Comparison of ENCODE assay signal across 15 cellular contexts in the genomic region with DNA sequence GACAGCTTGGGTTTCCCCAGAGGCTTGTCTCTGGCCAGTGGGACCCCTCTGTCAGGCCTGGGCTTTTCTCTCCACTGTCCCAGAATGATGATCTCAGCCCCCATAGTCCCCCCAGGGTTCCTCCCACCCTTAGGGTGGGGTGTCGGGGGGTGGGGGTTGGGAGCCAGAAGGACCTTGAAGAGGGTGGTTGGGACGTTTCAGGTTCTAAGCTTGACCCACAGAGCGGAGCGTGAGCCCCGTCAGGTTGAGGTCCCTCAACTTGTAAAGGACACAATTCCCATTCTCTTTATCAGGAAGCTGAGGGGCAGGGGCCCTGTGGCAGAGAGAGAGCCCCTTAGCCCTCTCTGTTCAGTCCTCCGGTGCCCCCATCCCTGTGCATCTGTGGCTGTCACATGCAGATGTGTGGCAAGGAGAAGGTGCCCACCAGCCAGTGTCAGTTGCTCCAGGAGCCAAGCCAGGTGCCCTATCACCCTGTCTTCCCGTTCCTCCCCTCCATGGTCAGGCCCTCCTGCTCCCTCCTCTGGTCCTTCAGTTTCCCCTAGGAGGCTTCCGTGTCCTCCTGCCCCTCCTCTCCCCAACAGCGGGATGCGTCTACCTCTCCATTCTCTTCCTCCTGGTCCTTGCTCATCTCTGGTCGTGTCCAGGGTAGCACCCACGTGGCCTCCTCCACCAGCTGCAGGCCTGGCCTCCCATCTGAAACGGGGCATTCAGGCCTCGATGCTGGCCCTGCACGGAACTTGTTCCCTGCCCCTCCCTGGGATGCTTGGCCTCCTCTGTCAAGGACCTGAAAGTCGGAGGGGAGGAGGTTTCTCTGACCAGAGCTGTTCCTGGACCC. TPM values are rescaled to one million over a fixed set of nuclear protein-coding genes. Genes with fewer than 3 reads are reported as not detected.
DNase-seq lines count a peak whose midpoint lies in the region; ATAC-seq, FAIRE-seq and TF ChIP-seq lines count a peak whose summit lies in the region.
"Had no signal": no experiment of that assay in that cellular context is flagged by ENCODE, and none has a peak within 500 bp of the region (broad histone marks: within the 10 kb centered on the region; RNA-seq: fewer than 3 reads in every experiment).

No MANE protein-coding gene starts in this region.

- in situ Hi-C loops in K562 (cut with MboI) = no loop called here

- no TSS peak for BruUV-seq in K562 (replicated peaks; lab: Mats Ljungman, UMichigan)

- H3K36me3 ChIP-seq in Loucy (ENCODE audit: insufficient read depth, low read length) (no peaks in the 10 kb centered on the region), K562 (ENCODE audit: control insufficient read depth, insufficient read depth, low read length) (no peaks in the 10 kb centered on the region), breast epithelium (no peaks in the 10 kb centered on the region)
- H3K36me3 ChIP-seq: uterus had no signal

- WGBS in K562 (ENCODE audit: insufficient coverage, low coverage, missing lambda C conversion rate) = 23% methylated on average over 12 of the region's 16 CpGs

- H3K4me3 ChIP-seq in Loucy (ENCODE audit: low read length, poor library complexity, severe bottlenecking) (peak overlapping the region; percentile 80), K562 (no peak overlapping the region), breast epithelium (no peak overlapping the region)
- H3K4me3 ChIP-seq: smooth muscle cell, uterus had no signal

- H3K4me2 ChIP-seq in Loucy (ENCODE audit: low read depth, low read length, poor library complexity, severe bottlenecking) (peak overlapping the region; percentile 92), K562 (ENCODE audit: insufficient read depth, low read length) (no peak overlapping the region)

- no peak for TF ChIP-seq EP300 in K562 (IDR thresholded peaks at IDR 0.05; ENCODE audit: low read length)

- POLR2A ChIA-PET in activated CD8-positive, alpha-beta T cell treated with anti-CD3 and anti-CD28 coated beads, Interleukin-2, amount 10 ng/mL, durations not matched to agents 7 days and 5 days (lab: Charles Lee) = interaction anchor here (0.9 to 3.2 kb wide), 2 partner anchors 9 to 40 kb away, joined by 3 to 14 read pairs; partner anchors contain the start of genes CCNF and TEDC2
- POLR2A ChIA-PET in activated CD8-positive, alpha-beta T cell treated with anti-CD3 and anti-CD28 coated beads for 36 hours (lab: Charles Lee) = interaction anchor here (0.9 to 2.8 kb wide), 6 partner anchors 9 to 315 kb away, joined by 3 to 19 read pairs (median 4); partner anchors contain the start of genes ECI1 and TEDC2
- POLR2A ChIA-PET in K562 (lab: Yijun Ruan, JAX) = interaction anchor here (0.7 to 2.3 kb wide), 11 partner anchors 9 to 317 kb away, joined by 3 to 10 read pairs (median 3); partner anchors contain the start of genes AMDHD2, PGP and TEDC2

- no peaks in the 10 kb centered on the region for H3F3A ChIP-seq in Loucy (ENCODE audit: low read depth)

- no peaks in the 10 kb centered on the region for H3K9me3 ChIP-seq in Loucy (ENCODE audit: insufficient read depth, low read depth, low read length)
- H3K9me3 ChIP-seq in K562 (replicated peaks; ENCODE audit: control insufficient read depth, insufficient read depth, low read depth, low read length) = no peaks in the 10 kb centered on the region
- H3K9me3 ChIP-seq in breast epithelium = no peaks in the 10 kb centered on the region
- H3K9me3 ChIP-seq: uterus had no signal

- peak; percentile 54 for FAIRE-seq in K562 (lab: Jason Lieb, UNC)

- H3K9me3 Mint-ChIP-seq in activated CD8-positive, alpha-beta T cell treated with anti-CD3 and anti-CD28 coated beads, Interleukin-2, amount 10 ng/mL, durations not matched to agents 7 days and 5 days (ENCODE audit: insufficient read depth) = no peaks in the 10 kb centered on the region
- no peaks in the 10 kb centered on the region for H3K9me3 Mint-ChIP-seq in activated CD8-positive, alpha-beta T cell treated with anti-CD3 and anti-CD28 coated beads for 36 hours

- no peak overlapping the region for H3K27ac ChIP-seq in K562 (ENCODE audit: extremely low read depth, low read depth, low read length)
- H3K27ac ChIP-seq in breast epithelium = no peak overlapping the region
- H3K27ac ChIP-seq: uterus had no signal

- peaks cover 11% of the 10 kb centered on the region for H3K4me1 Mint-ChIP-seq in activated CD8-positive, alpha-beta T cell treated with anti-CD3 and anti-CD28 coated beads, Interleukin-2, amount 10 ng/mL, durations not matched to agents 7 days and 5 days (ENCODE audit: low read depth)
- peaks cover 24% of the 10 kb centered on the region for H3K4me1 Mint-ChIP-seq in activated CD8-positive, alpha-beta T cell treated with anti-CD3 and anti-CD28 coated beads for 36 hours (ENCODE audit: low read depth)

- no peak for TF ChIP-seq RAD21 in K562 (CRISPR knock-in tag; conservative IDR thresholded peaks at IDR 0.05 in 1 of 2, IDR thresholded peaks at IDR 0.05 in 1 of 2)

- no peak for DNase-seq in activated CD8-positive, alpha-beta T cell treated with anti-CD3 and anti-CD28 coated beads, Interleukin-2, amount 10 ng/mL, durations not matched to agents 7 days and 5 days
- DNase-seq in activated CD8-positive, alpha-beta T cell treated with anti-CD3 and anti-CD28 coated beads for 36 hours = no peak
- DNase-seq in K562 (ENCODE audit: extremely low read depth in 1 of 4, low spot score in 3 of 4) = no peak
- peak; percentile 59 for DNase-seq in sciatic nerve (ENCODE audit: low spot score)
- no peak for DNase-seq in activated effector memory CD4-positive, alpha-beta T cell treated with anti-CD3 and anti-CD28 coated beads, Interleukin-2, amount 50 U/mL, for 16 hours
- no peak for DNase-seq in breast epithelium (ENCODE audit: low spot score in 2 of 2)
- DNase-seq: activated gamma-delta T cell, cerebellar nuclear complex, GOT3, Right ventricle myocardium superior, uterus had no signal

- H3K4me3 Mint-ChIP-seq in activated CD8-positive, alpha-beta T cell treated with anti-CD3 and anti-CD28 coated beads, Interleukin-2, amount 10 ng/mL, durations not matched to agents 7 days and 5 days = no peak overlapping the region
- no peak overlapping the region for H3K4me3 Mint-ChIP-seq in activated CD8-positive, alpha-beta T cell treated with anti-CD3 and anti-CD28 coated beads for 36 hours
- H3K4me3 Mint-ChIP-seq: activated CD4-positive, alpha-beta T cell treated with anti-CD3 and anti-CD28 coated beads for 36 hours had no signal

- H3K9me1 ChIP-seq in K562 (ENCODE audit: control insufficient read depth, insufficient read depth, low read length) = no peaks in the 10 kb centered on the region

- no peaks in the 10 kb centered on the region for H3K27me3 ChIP-seq in Loucy (ENCODE audit: insufficient read depth, low read length, poor library complexity, severe bottlenecking)
- H3K27me3 ChIP-seq in K562 (ENCODE audit: control insufficient read depth in 2 of 2, insufficient read depth in 2 of 2, low read length in 2 of 2) = no peaks in the 10 kb centered on the region
- H3K27me3 ChIP-seq in breast epithelium = no peaks in the 10 kb centered on the region

- H3K27ac Mint-ChIP-seq in activated CD8-positive, alpha-beta T cell treated with anti-CD3 and anti-CD28 coated beads, Interleukin-2, amount 10 ng/mL, durations not matched to agents 7 days and 5 days = peak overlapping the region; percentile 41
- H3K27ac Mint-ChIP-seq in activated CD8-positive, alpha-beta T cell treated with anti-CD3 and anti-CD28 coated beads for 36 hours = no peak overlapping the region
- H3K27ac Mint-ChIP-seq: activated CD4-positive, alpha-beta T cell treated with anti-CD3 and anti-CD28 coated beads for 36 hours had no signal

- H3K36me3 Mint-ChIP-seq in activated CD8-positive, alpha-beta T cell treated with anti-CD3 and anti-CD28 coated beads, Interleukin-2, amount 10 ng/mL, durations not matched to agents 7 days and 5 days (ENCODE audit: low read depth) = no peaks in the 10 kb centered on the region
- H3K36me3 Mint-ChIP-seq in activated CD8-positive, alpha-beta T cell treated with anti-CD3 and anti-CD28 coated beads for 36 hours (ENCODE audit: low read depth) = no peaks in the 10 kb centered on the region

- TF ChIP-seq POLR2A in K562 (conservative IDR thresholded peaks at IDR 0.05) (no peak), breast epithelium (IDR thresholded peaks at IDR 0.05) (no peak)

- H4K20me1 ChIP-seq in Loucy (ENCODE audit: insufficient read depth, low read length, poor library complexity, severe bottlenecking) (peaks cover 4% of the 10 kb centered on the region), K562 (replicated peaks; ENCODE audit: control insufficient read depth, insufficient read depth, low read length) (0 out of 2 replicates have a peak, but pooled peaks cover 4% of the 10 kb centered on the region)

- H2AFZ ChIP-seq in Loucy (ENCODE audit: low read length) (no peak overlapping the region), K562 (ENCODE audit: low read depth, low read length) (no peak overlapping the region)

- no peak for ATAC-seq in activated CD8-positive, alpha-beta T cell treated with anti-CD3 and anti-CD28 coated beads, Interleukin-2, amount 10 ng/mL, durations not matched to agents 7 days and 5 days
- no peak for ATAC-seq in activated CD8-positive, alpha-beta T cell treated with anti-CD3 and anti-CD28 coated beads for 36 hours
- no peak for ATAC-seq in K562
- ATAC-seq in sciatic nerve = no peak
- no peak for ATAC-seq in GM18870 (IDR thresholded peaks at IDR 0.05; ENCODE audit: unreplicated experiment)
- ATAC-seq: activated CD4-positive, alpha-beta T cell treated with anti-CD3 and anti-CD28 coated beads for 36 hours had no signal

- CTCF ChIA-PET in activated CD8-positive, alpha-beta T cell treated with anti-CD3 and anti-CD28 coated beads, Interleukin-2, amount 10 ng/mL, durations not matched to agents 7 days and 5 days (lab: Charles Lee) = interaction anchor here (1.4 to 3.3 kb wide), 3 partner anchors 10 to 32 kb away, joined by 3 to 10 read pairs (median 4); partner anchors contain the start of gene TEDC2
- CTCF ChIA-PET in activated CD8-positive, alpha-beta T cell treated with anti-CD3 and anti-CD28 coated beads for 36 hours (lab: Charles Lee) = no interaction called here
- CTCF ChIA-PET in K562 (lab: Yijun Ruan, JAX; ENCODE audit: low intra/inter-chr PET ratio) = no interaction called here

- H3K4me1 ChIP-seq in Loucy (ENCODE audit: insufficient read depth, low read length, poor library complexity, severe bottlenecking) (peaks cover 37% of the 10 kb centered on the region), K562 (replicated peaks in 1 of 2; ENCODE audit: control insufficient read depth in 2 of 2, insufficient read depth in 2 of 2, low read length in 2 of 2) (peaks cover 7 to 85% of the 10 kb centered on the region in 2 experiments; a peak in 4 of 5 replicates), breast epithelium (peaks cover 14 to 23% of the 10 kb centered on the region in 2 donors)

- intact Hi-C loops in activated CD8-positive, alpha-beta T cell treated with anti-CD3 and anti-CD28 coated beads for 36 hours (cut with micrococcal nuclease) = no loop called here
- intact Hi-C loops in K562 (cut with micrococcal nuclease) (loop anchor here (5.0 kb wide), 1 partner anchor 33 kb away; no protein-coding TSS in a partner anchor), sciatic nerve (cut with DNase I) (no loop called here), breast epithelium (cut with DNase I; ENCODE audit: low total_unique reads) (no loop called here)

- H3K27me3 Mint-ChIP-seq in activated CD8-positive, alpha-beta T cell treated with anti-CD3 and anti-CD28 coated beads, Interleukin-2, amount 10 ng/mL, durations not matched to agents 7 days and 5 days (ENCODE audit: low read depth) = peaks cover 38% of the 10 kb centered on the region
- peaks cover 32% of the 10 kb centered on the region for H3K27me3 Mint-ChIP-seq in activated CD8-positive, alpha-beta T cell treated with anti-CD3 and anti-CD28 coated beads for 36 hours

- H3K79me2 ChIP-seq in Loucy (ENCODE audit: insufficient read depth, low read length) = peaks cover 8% of the 10 kb centered on the region; the same call in 1 of the 2 replicates
- peaks cover 8% of the 10 kb centered on the region; the same call in 2 of the 3 replicates for H3K79me2 ChIP-seq in K562 (ENCODE audit: control insufficient read depth, insufficient read depth, low read length)

- TF ChIP-seq CTCF in activated CD8-positive, alpha-beta T cell treated with anti-CD3 and anti-CD28 coated beads for 36 hours (IDR thresholded peaks at IDR 0.05) = no peak
- TF ChIP-seq CTCF in Loucy (conservative IDR thresholded peaks at IDR 0.05; ENCODE audit: low read length) (no peak), K562 (IDR thresholded peaks at IDR 0.05 in 2 of 3, conservative IDR thresholded peaks at IDR 0.05 in 1 of 3; ENCODE audit: insufficient read depth in 2 of 3, low read depth in 1 of 3, low read length in 3 of 3) (no peak), breast epithelium (IDR thresholded peaks at IDR 0.05) (no peak)

- no peaks in the 10 kb centered on the region for H3K9me2 ChIP-seq in Loucy (replicated peaks; ENCODE audit: low read depth, low read length)

- H3K9ac ChIP-seq in Loucy (ENCODE audit: low read depth, low read length, poor library complexity, severe bottlenecking) = peak overlapping the region; percentile 100
- peak overlapping the region in 1 of 2 experiments; percentile 86; a peak in 2 of 4 replicates for H3K9ac ChIP-seq in K562 (ENCODE audit: insufficient read depth in 1 of 2, low read depth in 2 of 2, low read length in 2 of 2)

RNA-seq across cellular contexts. Expression of gene NTN3, which starts 1.5 kb away (rescaled TPM):
- under 1 TPM in 1 of 2 experiments, not detected in 1; 0.10 TPM for total RNA-seq in activated CD8-positive, alpha-beta T cell treated with anti-CD3 and anti-CD28 coated beads, Interleukin-2, amount 10 ng/mL, durations not matched to agents 7 days and 5 days
- not detected for total RNA-seq in activated CD8-positive, alpha-beta T cell treated with anti-CD3 and anti-CD28 coated beads for 36 hours
- total RNA-seq in K562 (2011; cell fraction: chromatin; rRNA removed; ENCODE audit: low replicate concordance) = 0.42 TPM in 1 of 2 replicates, not detected in the other
- 0.13 and 0.17 TPM in 2 replicates for total RNA-seq in K562 (2011; cell fraction: nucleolus; rRNA removed)
- total RNA-seq in K562 (2011; cell fraction: nucleoplasm; rRNA removed) = not detected in 2 replicates
- total RNA-seq in K562 (2014; rRNA removed) (not detected in 2 replicates), K562 (2014; rRNA removed; fragmentation: Illumina TruSeq; extraction: Trizol) (not detected in 2 replicates), K562 (2015; rRNA removed; fragmentation: Illumina TruSeq; extraction: Trizol) (not detected in 2 replicates), K562 (2021) (not detected in 2 replicates), sciatic nerve (0.36 TPM), breast epithelium (not detected)
- polyA plus RNA-seq in K562 (2011; rRNA removed) (not detected in 2 replicates), K562 (2014; fragmentation: Illumina TruSeq; extraction: Trizol) (not detected in 2 replicates), K562 (2014; fragmentation: Nextera tagmentation; extraction: Ambion mirVana) (not detected), K562 (2014; rRNA removed) (not detected in 2 replicates)
- not detected in 2 replicates for polyA plus RNA-seq in K562 (2011; cell fraction: cytosol; rRNA removed)
- not detected in 2 replicates for polyA plus RNA-seq in K562 (2011; cell fraction: nucleus; rRNA removed)
- 0.07 and 0.08 TPM in 2 replicates for polyA plus RNA-seq in K562 (2012)
- polyA minus RNA-seq in K562 (2011; rRNA and poly(A)+ RNA removed) = not detected in 2 replicates
- not detected in 2 replicates for polyA minus RNA-seq in K562 (2011; cell fraction: cytosol; rRNA and poly(A)+ RNA removed)
- polyA minus RNA-seq in K562 (2011; cell fraction: nucleus; rRNA and poly(A)+ RNA removed) = not detected in 2 replicates
- total RNA-seq: activated CD4-positive, alpha-beta T cell treated with anti-CD3 and anti-CD28 coated beads for 36 hours had no signal

RNA-seq across cellular contexts. Expression of gene TBC1D24, which starts 5.3 kb away (rescaled TPM):
- 10 to 100 TPM; 21.1 to 22.4 TPM for total RNA-seq in activated CD8-positive, alpha-beta T cell treated with anti-CD3 and anti-CD28 coated beads, Interleukin-2, amount 10 ng/mL, durations not matched to agents 7 days and 5 days
- total RNA-seq in activated CD8-positive, alpha-beta T cell treated with anti-CD3 and anti-CD28 coated beads for 36 hours = 10 to 100 TPM; 16.6 to 16.7 TPM
- total RNA-seq in K562 (2011; cell fraction: chromatin; rRNA removed; ENCODE audit: low replicate concordance) = 29.2 and 69.3 TPM in 2 replicates
- 36.9 and 38.2 TPM in 2 replicates for total RNA-seq in K562 (2011; cell fraction: nucleolus; rRNA removed)
- 27.0 and 36.9 TPM in 2 replicates for total RNA-seq in K562 (2011; cell fraction: nucleoplasm; rRNA removed)
- 7.2 and 13.4 TPM in 2 replicates for total RNA-seq in K562 (2014; rRNA removed)
- 4.2 and 4.9 TPM in 2 replicates for total RNA-seq in K562 (2014; rRNA removed; fragmentation: Illumina TruSeq; extraction: Trizol)
- total RNA-seq in K562 (2015; rRNA removed; fragmentation: Illumina TruSeq; extraction: Trizol) = 9.1 and 11.2 TPM in 2 replicates
- total RNA-seq in K562 (2021) = 22.6 and 24.3 TPM in 2 replicates
- polyA plus RNA-seq in K562 (2011; rRNA removed) = 5.7 and 9.4 TPM in 2 replicates
- polyA plus RNA-seq in K562 (2011; cell fraction: cytosol; rRNA removed) = 7.1 and 12.3 TPM in 2 replicates
- 22.9 and 34.2 TPM in 2 replicates for polyA plus RNA-seq in K562 (2011; cell fraction: nucleus; rRNA removed)
- polyA plus RNA-seq in K562 (2012) = 8.5 and 9.1 TPM in 2 replicates
- 7.2 and 9.4 TPM in 2 replicates for polyA plus RNA-seq in K562 (2014; fragmentation: Illumina TruSeq; extraction: Trizol)
- 1 to 10 TPM; 1.7 to 4.2 TPM for polyA plus RNA-seq in K562 (2014; fragmentation: Nextera tagmentation; extraction: Ambion mirVana)
- 8.3 and 9.3 TPM in 2 replicates for polyA plus RNA-seq in K562 (2014; rRNA removed)
- 6.5 and 9.7 TPM in 2 replicates for polyA minus RNA-seq in K562 (2011; rRNA and poly(A)+ RNA removed)
- polyA minus RNA-seq in K562 (2011; cell fraction: cytosol; rRNA and poly(A)+ RNA removed) = 13.1 and 14.3 TPM in 2 replicates
- 12.5 and 15.3 TPM in 2 replicates for polyA minus RNA-seq in K562 (2011; cell fraction: nucleus; rRNA and poly(A)+ RNA removed)
- 15.4 TPM for total RNA-seq in sciatic nerve
- 10 to 100 TPM in 2 of 3 donors, 1 to 10 TPM in 1; 8.8 to 22.0 (median 16.7) TPM for total RNA-seq in breast epithelium

RNA-seq across cellular contexts. Expression of gene TEDC2, which starts 9.7 kb away (rescaled TPM):
- 10 to 100 TPM; 21.6 to 32.9 TPM for total RNA-seq in activated CD8-positive, alpha-beta T cell treated with anti-CD3 and anti-CD28 coated beads, Interleukin-2, amount 10 ng/mL, durations not matched to agents 7 days and 5 days
- total RNA-seq in activated CD8-positive, alpha-beta T cell treated with anti-CD3 and anti-CD28 coated beads for 36 hours = 10 to 100 TPM; 23.2 to 30.7 TPM
- total RNA-seq in K562 (2011; cell fraction: chromatin; rRNA removed; ENCODE audit: low replicate concordance) = 28.4 and 114 TPM in 2 replicates
- 102 and 124 TPM in 2 replicates for total RNA-seq in K562 (2011; cell fraction: nucleolus; rRNA removed)
- 40.8 and 51.4 TPM in 2 replicates for total RNA-seq in K562 (2011; cell fraction: nucleoplasm; rRNA removed)
- 50.2 and 66.0 TPM in 2 replicates for total RNA-seq in K562 (2014; rRNA removed)
- total RNA-seq in K562 (2014; rRNA removed; fragmentation: Illumina TruSeq; extraction: Trizol) = 6.4 and 11.6 TPM in 2 replicates
- total RNA-seq in K562 (2015; rRNA removed; fragmentation: Illumina TruSeq; extraction: Trizol) = 25.8 and 28.4 TPM in 2 replicates
- total RNA-seq in K562 (2021) = 43.0 and 46.1 TPM in 2 replicates
- 11.5 and 19.7 TPM in 2 replicates for polyA plus RNA-seq in K562 (2011; rRNA removed)
- polyA plus RNA-seq in K562 (2011; cell fraction: cytosol; rRNA removed) = 12.4 and 30.6 TPM in 2 replicates
- 115 and 152 TPM in 2 replicates for polyA plus RNA-seq in K562 (2011; cell fraction: nucleus; rRNA removed)
- polyA plus RNA-seq in K562 (2012) = 25.5 and 36.0 TPM in 2 replicates
- 17.6 and 21.1 TPM in 2 replicates for polyA plus RNA-seq in K562 (2014; fragmentation: Illumina TruSeq; extraction: Trizol)
- polyA plus RNA-seq in K562 (2014; fragmentation: Nextera tagmentation; extraction: Ambion mirVana) = 1 to 10 TPM in 1 of 2 experiments, under 1 TPM in 1; 0.75 to 2.2 TPM
- polyA plus RNA-seq in K562 (2014; rRNA removed) = 46.1 and 57.0 TPM in 2 replicates
- 3.6 and 6.3 TPM in 2 replicates for polyA minus RNA-seq in K562 (2011; rRNA and poly(A)+ RNA removed)
- polyA minus RNA-seq in K562 (2011; cell fraction: cytosol; rRNA and poly(A)+ RNA removed) = 5.9 and 8.8 TPM in 2 replicates
- polyA minus RNA-seq in K562 (2011; cell fraction: nucleus; rRNA and poly(A)+ RNA removed) = 44.7 and 53.2 TPM in 2 replicates
- 0.58 TPM for total RNA-seq in sciatic nerve
- total RNA-seq in breast epithelium = 1 to 10 TPM in 1 of 3 donors, under 1 TPM in 1, not detected in 1; 0.98 to 1.0 TPM

RNA-seq across cellular contexts. Expression of gene CCNF, which starts 40.4 kb away (rescaled TPM):
- total RNA-seq in activated CD8-positive, alpha-beta T cell treated with anti-CD3 and anti-CD28 coated beads, Interleukin-2, amount 10 ng/mL, durations not matched to agents 7 days and 5 days = 100 to 1,000 TPM; 105 to 110 TPM
- 10 to 100 TPM; 43.5 TPM for total RNA-seq in activated CD8-positive, alpha-beta T cell treated with anti-CD3 and anti-CD28 coated beads for 36 hours
- total RNA-seq in K562 (2011; cell fraction: chromatin; rRNA removed; ENCODE audit: low replicate concordance) = 85.7 and 196 TPM in 2 replicates
- 118 and 124 TPM in 2 replicates for total RNA-seq in K562 (2011; cell fraction: nucleolus; rRNA removed)
- 119 and 147 TPM in 2 replicates for total RNA-seq in K562 (2011; cell fraction: nucleoplasm; rRNA removed)
- total RNA-seq in K562 (2014; rRNA removed) = 46.2 and 66.4 TPM in 2 replicates
- total RNA-seq in K562 (2014; rRNA removed; fragmentation: Illumina TruSeq; extraction: Trizol) = 26.2 and 29.5 TPM in 2 replicates
- total RNA-seq in K562 (2015; rRNA removed; fragmentation: Illumina TruSeq; extraction: Trizol) = 34.2 and 36.9 TPM in 2 replicates
- total RNA-seq in K562 (2021) = 62.9 and 70.1 TPM in 2 replicates
- polyA plus RNA-seq in K562 (2011; rRNA removed) = 18.5 and 18.8 TPM in 2 replicates
- polyA plus RNA-seq in K562 (2011; cell fraction: cytosol; rRNA removed) = 23.2 and 35.3 TPM in 2 replicates
- 34.8 and 58.2 TPM in 2 replicates for polyA plus RNA-seq in K562 (2011; cell fraction: nucleus; rRNA removed)
- polyA plus RNA-seq in K562 (2012) = 35.0 and 35.7 TPM in 2 replicates
- polyA plus RNA-seq in K562 (2014; fragmentation: Illumina TruSeq; extraction: Trizol) = 30.8 and 43.5 TPM in 2 replicates
- 1 to 10 TPM; 4.1 to 5.4 TPM for polyA plus RNA-seq in K562 (2014; fragmentation: Nextera tagmentation; extraction: Ambion mirVana)
- 24.6 and 28.5 TPM in 2 replicates for polyA plus RNA-seq in K562 (2014; rRNA removed)
- polyA minus RNA-seq in K562 (2011; rRNA and poly(A)+ RNA removed) = 39.0 and 67.5 TPM in 2 replicates
- 65.5 and 70.9 TPM in 2 replicates for polyA minus RNA-seq in K562 (2011; cell fraction: cytosol; rRNA and poly(A)+ RNA removed)
- polyA minus RNA-seq in K562 (2011; cell fraction: nucleus; rRNA and poly(A)+ RNA removed) = 35.1 and 42.3 TPM in 2 replicates
- total RNA-seq in sciatic nerve = 1.8 TPM
- 1 to 10 TPM; 1.6 to 2.9 (median 2.7) TPM for total RNA-seq in breast epithelium

RNA-seq across cellular contexts. Expression of gene ATP6V0C, which starts 44.1 kb away (rescaled TPM):
- 100 to 1,000 TPM; 105 to 110 TPM for total RNA-seq in activated CD8-positive, alpha-beta T cell treated with anti-CD3 and anti-CD28 coated beads, Interleukin-2, amount 10 ng/mL, durations not matched to agents 7 days and 5 days
- total RNA-seq in activated CD8-positive, alpha-beta T cell treated with anti-CD3 and anti-CD28 coated beads for 36 hours = 10 to 100 TPM; 85.9 to 88.6 TPM
- 30.3 and 91.0 TPM in 2 replicates for total RNA-seq in K562 (2011; cell fraction: chromatin; rRNA removed; ENCODE audit: low replicate concordance)
- 132 and 138 TPM in 2 replicates for total RNA-seq in K562 (2011; cell fraction: nucleolus; rRNA removed)
- total RNA-seq in K562 (2011; cell fraction: nucleoplasm; rRNA removed) = 102 and 104 TPM in 2 replicates
- total RNA-seq in K562 (2014; rRNA removed) (28.4 and 48.6 TPM in 2 replicates), K562 (2014; rRNA removed; fragmentation: Illumina TruSeq; extraction: Trizol) (10.2 and 10.8 TPM in 2 replicates), K562 (2015; rRNA removed; fragmentation: Illumina TruSeq; extraction: Trizol) (22.7 and 24.3 TPM in 2 replicates), K562 (2021) (213 and 228 TPM in 2 replicates), sciatic nerve (134 TPM), breast epithelium (10 to 100 TPM; 27.5 to 70.2 (median 45.4) TPM)
- polyA plus RNA-seq in K562 (2011; rRNA removed) (7.1 and 14.1 TPM in 2 replicates), K562 (2014; fragmentation: Illumina TruSeq; extraction: Trizol) (44.5 and 83.3 TPM in 2 replicates), K562 (2014; fragmentation: Nextera tagmentation; extraction: Ambion mirVana) (1 to 10 TPM; 2.9 to 5.2 TPM), K562 (2014; rRNA removed) (63.0 and 66.3 TPM in 2 replicates)
- 28.4 and 49.5 TPM in 2 replicates for polyA plus RNA-seq in K562 (2011; cell fraction: cytosol; rRNA removed)
- polyA plus RNA-seq in K562 (2011; cell fraction: nucleus; rRNA removed) = 18.4 and 28.6 TPM in 2 replicates
- 228 and 237 TPM in 2 replicates for polyA plus RNA-seq in K562 (2012)
- polyA minus RNA-seq in K562 (2011; rRNA and poly(A)+ RNA removed) = 4.5 and 5.5 TPM in 2 replicates
- polyA minus RNA-seq in K562 (2011; cell fraction: cytosol; rRNA and poly(A)+ RNA removed) = 81.8 and 143 TPM in 2 replicates
- polyA minus RNA-seq in K562 (2011; cell fraction: nucleus; rRNA and poly(A)+ RNA removed) = 8.2 and 10.8 TPM in 2 replicates
